In genomic region chr22:21009638-21010425, GRCh38 we compare ENCODE assay signal across 11 cellular contexts. TPM values are rescaled to one million over a fixed set of nuclear protein-coding genes. Genes with fewer than 3 reads are reported as not detected.
DNase-seq lines count a peak whose midpoint lies in the region; ATAC-seq and TF ChIP-seq lines count a peak whose summit lies in the region.
"Had no signal": no experiment of that assay in that cellular context is flagged by ENCODE, and none has a peak within 500 bp of the region (broad histone marks: within the 10 kb centered on the region; RNA-seq: fewer than 3 reads in every experiment).

No MANE protein-coding gene starts in this region.

- POLR2A ChIA-PET in activated CD8-positive, alpha-beta T cell treated with anti-CD3 and anti-CD28 coated beads, Interleukin-2, amount 10 ng/mL, durations not matched to agents 7 days and 5 days (lab: Charles Lee), result no interaction called here

- H3K36me3 Mint-ChIP-seq in activated CD8-positive, alpha-beta T cell treated with anti-CD3 and anti-CD28 coated beads, Interleukin-2, amount 10 ng/mL, durations not matched to agents 7 days and 5 days (ENCODE audit: low read depth), result no peaks in the 10 kb centered on the region

- H3K36me3 ChIP-seq in aorta (ENCODE audit: control insufficient read depth in 1 of 2, insufficient read depth in 2 of 2, low read length in 1 of 2), result no peaks in the 10 kb centered on the region

- H3K4me1 Mint-ChIP-seq in activated CD8-positive, alpha-beta T cell treated with anti-CD3 and anti-CD28 coated beads, Interleukin-2, amount 10 ng/mL, durations not matched to agents 7 days and 5 days (ENCODE audit: low read depth), result peaks cover 14% of the 10 kb centered on the region

- WGBS in aorta, 2 donors, result 38% methylated on average over 10 of the region's 10 CpGs

- H3K4me3 ChIP-seq in AG10803 (ENCODE audit: low read length) (no peak overlapping the region), aorta (ENCODE audit: low read length in 2 of 2) (no peak overlapping the region)

- intact Hi-C loops in aorta (cut with DNase I), result no loop called here

- H3K27me3 Mint-ChIP-seq in activated CD8-positive, alpha-beta T cell treated with anti-CD3 and anti-CD28 coated beads, Interleukin-2, amount 10 ng/mL, durations not matched to agents 7 days and 5 days (ENCODE audit: low read depth), result no peaks in the 10 kb centered on the region

- no peaks in the 10 kb centered on the region for H3K9me3 Mint-ChIP-seq in activated CD8-positive, alpha-beta T cell treated with anti-CD3 and anti-CD28 coated beads, Interleukin-2, amount 10 ng/mL, durations not matched to agents 7 days and 5 days (ENCODE audit: insufficient read depth)

- DNase-seq in AG10803 (ENCODE audit: low read depth) (peak; percentile 33), HT-29 (ENCODE audit: low spot score) (peak; percentile 58), iPS-NIHi7 (ENCODE audit: extremely low spot score) (peak; percentile 77), HuH-7 (ENCODE audit: low spot score) (no peak), aorta (no peak)
- DNase-seq in activated CD8-positive, alpha-beta T cell treated with anti-CD3 and anti-CD28 coated beads, Interleukin-2, amount 10 ng/mL, durations not matched to agents 7 days and 5 days, result peak; percentile 69
- DNase-seq: activated T-cell treated with anti-CD3 and anti-CD28 coated beads for 4 hours, DMS79 treated with DMSO at 0.1 percent for 48 hours, NCI-H526 had no signal

- H3K27me3 ChIP-seq in aorta (ENCODE audit: control insufficient read depth in 1 of 2, insufficient read depth in 2 of 2, low read length in 1 of 2), result no peaks in the 10 kb centered on the region

- no peaks in the 10 kb centered on the region for H3K4me1 ChIP-seq in aorta (ENCODE audit: control insufficient read depth in 1 of 2, insufficient read depth in 2 of 2, low read length in 2 of 2)

- H3K27ac ChIP-seq in aorta (ENCODE audit: low read depth in 1 of 2, low read length in 2 of 2), result no peak overlapping the region

- CTCF ChIA-PET in activated CD8-positive, alpha-beta T cell treated with anti-CD3 and anti-CD28 coated beads, Interleukin-2, amount 10 ng/mL, durations not matched to agents 7 days and 5 days (lab: Charles Lee), result interaction anchor here (0.7 kb wide), 1 partner anchor 11 kb away, joined by 3 read pairs; no protein-coding TSS in a partner anchor

- TF ChIP-seq CTCF in AG10803 (conservative IDR thresholded peaks at IDR 0.05; ENCODE audit: low read length), result no peak

- no peak overlapping the region for H3K4me3 Mint-ChIP-seq in activated CD8-positive, alpha-beta T cell treated with anti-CD3 and anti-CD28 coated beads, Interleukin-2, amount 10 ng/mL, durations not matched to agents 7 days and 5 days

- no peak overlapping the region for H3K27ac Mint-ChIP-seq in activated CD8-positive, alpha-beta T cell treated with anti-CD3 and anti-CD28 coated beads, Interleukin-2, amount 10 ng/mL, durations not matched to agents 7 days and 5 days

- H3K9me3 ChIP-seq in aorta (ENCODE audit: control insufficient read depth, low read length), result no peaks in the 10 kb centered on the region

- no peak for ATAC-seq in activated CD8-positive, alpha-beta T cell treated with anti-CD3 and anti-CD28 coated beads, Interleukin-2, amount 10 ng/mL, durations not matched to agents 7 days and 5 days
- no peak for ATAC-seq in GM18517 (IDR thresholded peaks at IDR 0.05; ENCODE audit: unreplicated experiment)
- no peak for ATAC-seq in GM21367 (IDR thresholded peaks at IDR 0.05; ENCODE audit: unreplicated experiment)
- ATAC-seq in aorta (ENCODE audit: low FRiP score), result no peak

RNA-seq across cellular contexts. Expression of gene P2RX6, which starts 5.1 kb away (rescaled TPM):
- total RNA-seq in HT-29 (2014; rRNA removed; shearing (Covaris generic)), result 1.0 and 1.5 TPM in 2 replicates
- under 1 TPM; 0.50 to 0.63 TPM for total RNA-seq in activated CD8-positive, alpha-beta T cell treated with anti-CD3 and anti-CD28 coated beads, Interleukin-2, amount 10 ng/mL, durations not matched to agents 7 days and 5 days
- under 1 TPM; 0.26 to 0.72 TPM for total RNA-seq in aorta
- 1 to 10 TPM in 1 of 2 donors, under 1 TPM in 1; 0.13 to 1.1 TPM for polyA plus RNA-seq in aorta

RNA-seq across cellular contexts. Expression of gene THAP7, which starts 7.9 kb away (rescaled TPM):
- 60.1 and 75.4 TPM in 2 replicates for total RNA-seq in HT-29 (2014; rRNA removed; shearing (Covaris generic))
- 10 to 100 TPM; 31.7 to 32.0 TPM for total RNA-seq in activated CD8-positive, alpha-beta T cell treated with anti-CD3 and anti-CD28 coated beads, Interleukin-2, amount 10 ng/mL, durations not matched to agents 7 days and 5 days
- total RNA-seq in aorta, result 10 to 100 TPM; 17.0 to 20.8 TPM
- polyA plus RNA-seq in aorta, result 10 to 100 TPM; 16.4 to 69.0 TPM

RNA-seq across cellular contexts. Expression of gene SLC7A4, which starts 22.5 kb away (rescaled TPM):
- total RNA-seq in HT-29 (2014; rRNA removed; shearing (Covaris generic)), result not detected in 2 replicates
- under 1 TPM; 0.16 to 0.21 TPM for total RNA-seq in activated CD8-positive, alpha-beta T cell treated with anti-CD3 and anti-CD28 coated beads, Interleukin-2, amount 10 ng/mL, durations not matched to agents 7 days and 5 days
- under 1 TPM in 1 of 2 donors, not detected in 1; 0.15 TPM for total RNA-seq in aorta
- not detected for polyA plus RNA-seq in aorta

RNA-seq across cellular contexts. Expression of gene LZTR1, which starts 27.7 kb away (rescaled TPM):
- 27.5 and 35.1 TPM in 2 replicates for total RNA-seq in HT-29 (2014; rRNA removed; shearing (Covaris generic))
- total RNA-seq in activated CD8-positive, alpha-beta T cell treated with anti-CD3 and anti-CD28 coated beads, Interleukin-2, amount 10 ng/mL, durations not matched to agents 7 days and 5 days, result 10 to 100 TPM; 56.2 to 58.0 TPM
- 10 to 100 TPM; 59.0 to 81.7 TPM for total RNA-seq in aorta
- 10 to 100 TPM; 11.3 to 83.9 TPM for polyA plus RNA-seq in aorta

RNA-seq across cellular contexts. Expression of gene LRRC74B, which starts 35.9 kb away (rescaled TPM):
- 0.13 TPM in 1 of 2 replicates, not detected in the other for total RNA-seq in HT-29 (2014; rRNA removed; shearing (Covaris generic))
- total RNA-seq in activated CD8-positive, alpha-beta T cell treated with anti-CD3 and anti-CD28 coated beads, Interleukin-2, amount 10 ng/mL, durations not matched to agents 7 days and 5 days, result not detected
- not detected for total RNA-seq in aorta
- under 1 TPM in 1 of 2 donors, not detected in 1; 0.05 TPM for polyA plus RNA-seq in aorta

Comparison
In these comparisons a context has a peak if more than half of its experiments do, and no peak if none do; other contexts are left out.
1. DNase-seq: peak in AG10803 (single experiment), HT-29 (single experiment), activated CD8-positive, alpha-beta T cell treated with anti-CD3 and anti-CD28 coated beads, Interleukin-2, amount 10 ng/mL, durations not matched to agents 7 days and 5 days (single experiment) and iPS-NIHi7 (single experiment); none in HuH-7 (single experiment) and aorta (0 of 2).